8 cellular contexts compared by ENCODE assay signal in genomic region chrX:55695227-55696018, GRCh38.
"Had no signal": no experiment of that assay in that cellular context is flagged by ENCODE, and none has a peak within 500 bp of the region (broad histone marks: within the 10 kb centered on the region; RNA-seq: fewer than 3 reads in every experiment).

No MANE protein-coding gene starts in this region.

- ATAC-seq: gastroesophageal sphincter, left lung had no signal

- DNase-seq: activated CD4-positive, alpha-beta T cell treated with anti-CD3 and anti-CD28 coated beads for 4 hours; colonic mucosa; islet precursor cell; left lung; mesenchymal stem cell; SIG-M5; sigmoid colon had no signal
